16 cellular contexts compared by ENCODE assay signal in the genomic region with DNA sequence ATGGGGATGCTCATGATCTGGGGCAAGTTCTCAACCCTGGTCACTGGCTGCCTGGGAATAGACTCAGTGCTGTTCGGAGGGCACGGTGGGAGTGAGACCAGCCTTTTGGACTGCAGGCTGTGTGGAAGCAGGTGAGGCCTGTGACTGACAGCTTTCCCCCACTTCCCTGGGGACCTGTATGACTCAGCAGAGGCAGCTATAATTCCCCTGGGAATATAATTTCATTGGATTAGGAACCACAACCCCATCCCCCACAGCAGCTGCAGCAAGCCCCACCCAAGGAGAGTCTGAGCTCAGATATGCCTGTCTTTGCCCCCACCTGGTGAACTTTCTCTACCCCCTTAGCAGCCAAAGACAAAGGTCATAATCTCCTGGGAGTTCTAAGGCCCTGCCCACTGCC.
DNase-seq lines count a peak whose midpoint lies in the region; TF ChIP-seq lines count a peak whose summit lies in the region.
"Had no signal": no experiment of that assay in that cellular context is flagged by ENCODE, and none has a peak within 500 bp of the region (broad histone marks: within the 10 kb centered on the region; RNA-seq: fewer than 3 reads in every experiment).

No MANE protein-coding gene starts in this region.

- H3K4me1 Mint-ChIP-seq in CD14-positive monocyte: peaks cover 2% of the 10 kb centered on the region

- intact Hi-C loops in CD14-positive monocyte (cut with micrococcal nuclease): no loop called here

- H3K4me3 Mint-ChIP-seq in CD14-positive monocyte: no peak overlapping the region
- H3K4me3 Mint-ChIP-seq: CD4-positive, alpha-beta memory T cell had no signal

- peaks cover 0 to 6% (median 0%) of the 10 kb centered on the region in 7 donors for H3K9me3 Mint-ChIP-seq in CD14-positive monocyte

- no peak for TF ChIP-seq CTCF in CD14-positive monocyte (IDR thresholded peaks at IDR 0.05)

- DNase-seq in COLO668 (lab: John Stamatoyannopoulos, UW; ENCODE audit: unreplicated experiment): peak; percentile 27
- peak; percentile 33 for DNase-seq in NCI-H1436 (lab: John Stamatoyannopoulos, UW)
- peak; percentile 83 for DNase-seq in NCI-H82 (lab: John Stamatoyannopoulos, UW)
- DNase-seq in mesenteric fat pad (ENCODE audit: low spot score): peak; percentile 78
- no peak for DNase-seq in cerebellar cortex (ENCODE audit: low spot score)
- no peak for DNase-seq in nucleus accumbens (lab: John Stamatoyannopoulos, UW)
- no peak for DNase-seq in CD14-positive monocyte (ENCODE audit: low spot score)
- DNase-seq in DMS 273 (lab: John Stamatoyannopoulos, UW; ENCODE audit: unreplicated experiment): no peak
- DNase-seq: AML-193; CD4-positive, alpha-beta memory T cell; GDM1; GOT3; NCI-H1092 treated with DMSO at 0.1 percent for 48 hours; NCI-H1694; NCI-H446 treated with DMSO at 0.1 percent for 48 hours; T1000 had no signal

- peaks cover 0 to 6% (median 1%) of the 10 kb centered on the region in 3 donors for H3K27me3 Mint-ChIP-seq in CD14-positive monocyte (ENCODE audit: low read depth in 3 of 3)
- H3K27me3 Mint-ChIP-seq: CD4-positive, alpha-beta memory T cell had no signal

- no peak overlapping the region for H3K27ac Mint-ChIP-seq in CD14-positive monocyte
- H3K27ac Mint-ChIP-seq: CD4-positive, alpha-beta memory T cell had no signal

- no peaks in the 10 kb centered on the region for H3K36me3 Mint-ChIP-seq in CD14-positive monocyte
- H3K36me3 Mint-ChIP-seq: CD4-positive, alpha-beta memory T cell had no signal

Comparison
In these comparisons a context has a peak if more than half of its experiments do, and no peak if none do; other contexts are left out.
1. DNase-seq: peak in COLO668 (single experiment), NCI-H1436 (single experiment), NCI-H82 (single experiment) and mesenteric fat pad (single experiment); none in cerebellar cortex (single experiment), nucleus accumbens (0 of 56), CD14-positive monocyte (single experiment) and DMS 273 (single experiment).